ENCODE assay signal across 16 cellular contexts in the genomic region with DNA sequence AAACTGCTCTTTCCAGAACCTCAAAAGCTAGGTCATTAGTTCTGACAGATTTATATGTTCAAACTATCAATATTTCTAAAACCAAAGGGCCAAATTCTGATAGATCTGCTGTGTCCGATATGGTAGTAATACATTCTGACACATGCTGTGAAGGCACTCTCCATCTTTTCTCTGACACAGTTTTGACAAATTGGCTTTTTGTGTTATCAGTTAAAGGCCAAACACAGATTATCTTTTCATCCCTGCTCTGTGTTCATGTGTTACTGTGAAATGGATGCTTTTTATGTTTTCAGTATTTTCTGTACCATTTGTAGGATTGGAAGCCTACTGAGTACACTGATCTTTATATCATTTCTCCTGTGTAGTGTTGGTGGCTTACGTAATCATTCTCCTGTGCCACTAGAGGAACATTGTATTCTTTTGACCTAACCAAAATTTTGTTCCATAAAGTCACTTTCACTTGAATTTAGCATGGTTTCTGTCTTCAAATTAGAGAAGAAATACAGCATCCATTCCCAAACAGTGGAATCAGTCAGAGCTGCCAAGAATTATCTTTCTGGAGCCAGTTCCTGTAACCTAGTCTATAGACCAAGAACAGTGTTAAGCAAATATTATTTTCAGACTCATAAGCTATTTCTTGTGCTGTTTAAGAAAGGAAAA.
DNase-seq lines count a peak whose midpoint lies in the region; ATAC-seq and TF ChIP-seq lines count a peak whose summit lies in the region.
"Had no signal": no experiment of that assay in that cellular context is flagged by ENCODE, and none has a peak within 500 bp of the region (broad histone marks: within the 10 kb centered on the region; RNA-seq: fewer than 3 reads in every experiment).

No MANE protein-coding gene starts in this region.

- H3K4me3 Mint-ChIP-seq in WTC11 (no peak overlapping the region), nephron progenitor cell (no peak overlapping the region), progenitor cell of endocrine pancreas (ENCODE audit: low read depth) (no peak overlapping the region)
- H3K4me3 Mint-ChIP-seq: GM23338 had no signal

- H3K36me3 ChIP-seq in ACC112 (ENCODE audit: insufficient read depth, low read length): 0 out of 2 replicates have a peak, but pooled peaks cover 5% of the 10 kb centered on the region
- H3K36me3 ChIP-seq: MG63 had no signal

- peak overlapping the region; percentile 22; the same call in 1 of the 2 replicates for H3K4me3 ChIP-seq in ACC112 (ENCODE audit: low read depth, low read length)
- H3K4me3 ChIP-seq in fibroblast of pulmonary artery (replicated peaks; ENCODE audit: low read depth, low read length): no peak overlapping the region
- H3K4me3 ChIP-seq: GM23338, MG63 had no signal

- peak overlapping the region; percentile 55 for H2AFZ ChIP-seq in ACC112 (ENCODE audit: low read length, unreplicated experiment)
- H2AFZ ChIP-seq: GM23338 had no signal

- H3K27me3 ChIP-seq in ACC112 (ENCODE audit: insufficient read depth, low read length): no peaks in the 10 kb centered on the region
- H3K27me3 ChIP-seq: MG63 had no signal

- no peak overlapping the region for H3K27ac ChIP-seq in ACC112 (ENCODE audit: low read depth, low read length)
- H3K27ac ChIP-seq: C4-2B had no signal

- H3K9me3 Mint-ChIP-seq in WTC11: no peaks in the 10 kb centered on the region
- H3K9me3 Mint-ChIP-seq in nephron progenitor cell: no peaks in the 10 kb centered on the region
- no peaks in the 10 kb centered on the region for H3K9me3 Mint-ChIP-seq in progenitor cell of endocrine pancreas (ENCODE audit: low read depth)
- H3K9me3 Mint-ChIP-seq: GM23338 had no signal

- DNase-seq in WTC11 (ENCODE audit: low spot score) (no peak), fibroblast of pulmonary artery (ENCODE audit: low read depth) (peak; percentile 23), nephron progenitor cell (no peak), GM13976 (ENCODE audit: low spot score) (no peak), progenitor cell of endocrine pancreas (ENCODE audit: low spot score, unreplicated experiment) (no peak), hippocampal formation (lab: John Stamatoyannopoulos, UW) (no peak)
- DNase-seq: MG63, NCI-H1092 treated with DMSO at 0.1 percent for 48 hours, NCI-H187, NCI-H748 treated with DMSO at 0.1 percent for 48 hours, PC-3 had no signal

- POLR2A ChIA-PET in WTC11 (lab: Charles Lee): no interaction called here

- CTCF ChIA-PET in WTC11 (lab: Charles Lee): no interaction called here

- peak overlapping the region; percentile 11 for H3K27ac Mint-ChIP-seq in WTC11
- peak overlapping the region; percentile 43 for H3K27ac Mint-ChIP-seq in nephron progenitor cell
- H3K27ac Mint-ChIP-seq in progenitor cell of endocrine pancreas: no peak overlapping the region
- H3K27ac Mint-ChIP-seq: GM23338 had no signal

- no peaks in the 10 kb centered on the region for H3K27me3 Mint-ChIP-seq in WTC11 (ENCODE audit: low read depth)
- no peaks in the 10 kb centered on the region for H3K27me3 Mint-ChIP-seq in nephron progenitor cell (ENCODE audit: low read depth, poor library complexity)
- H3K27me3 Mint-ChIP-seq in progenitor cell of endocrine pancreas: no peaks in the 10 kb centered on the region

- peaks cover 31% of the 10 kb centered on the region for H3K4me1 ChIP-seq in ACC112 (ENCODE audit: control insufficient read depth, insufficient read depth, low read length, unreplicated experiment)

- H3K79me2 ChIP-seq in ACC112 (ENCODE audit: control insufficient read depth, insufficient read depth, low read length, unreplicated experiment): no peaks in the 10 kb centered on the region

- in situ Hi-C loops in GM13976 (cut with MboI; ENCODE audit: low sequenced_read_pairs, unreplicated experiment): no loop called here

- H3K36me3 Mint-ChIP-seq in WTC11 (peaks cover 1% of the 10 kb centered on the region; the same call in 1 of the 2 replicates), nephron progenitor cell (ENCODE audit: low read depth) (peaks cover 15% of the 10 kb centered on the region), progenitor cell of endocrine pancreas (ENCODE audit: insufficient read depth) (peaks cover 5% of the 10 kb centered on the region)

- peaks cover 7% of the 10 kb centered on the region for H3K4me1 Mint-ChIP-seq in WTC11
- H3K4me1 Mint-ChIP-seq in nephron progenitor cell: peaks cover 6% of the 10 kb centered on the region
- H3K4me1 Mint-ChIP-seq in progenitor cell of endocrine pancreas (ENCODE audit: low read depth): peaks cover 9% of the 10 kb centered on the region

- no peak for TF ChIP-seq CTCF in WTC11 (IDR thresholded peaks at IDR 0.05)
- TF ChIP-seq CTCF in fibroblast of pulmonary artery (IDR thresholded peaks at IDR 0.05; ENCODE audit: low read length, missing control alignments): no peak
- TF ChIP-seq CTCF in nephron progenitor cell (IDR thresholded peaks at IDR 0.05): no peak
- TF ChIP-seq CTCF in GM13976 (IDR thresholded peaks at IDR 0.05; ENCODE audit: borderline replicate concordance, control extremely low read depth, extremely low read depth, insufficient read depth, missing control alignments): no peak
- no peak for TF ChIP-seq CTCF in progenitor cell of endocrine pancreas (IDR thresholded peaks at IDR 0.05; ENCODE audit: unreplicated experiment)

- ATAC-seq in WTC11 (no peak), HG02610 (IDR thresholded peaks at IDR 0.05; ENCODE audit: unreplicated experiment) (no peak)
- ATAC-seq: GM23338, HepG2, PC-3 had no signal

TF ChIP-seq in WTC11, 78 proteins besides CTCF, POLR2A, EP300 and RAD21:
- TF ChIP-seq NFE2L1 (CRISPR knock-in tag; IDR thresholded peaks at IDR 0.05) (no peak), ATF1 (CRISPR knock-in tag; IDR thresholded peaks at IDR 0.05) (no peak), ZNF416 (CRISPR knock-in tag; IDR thresholded peaks at IDR 0.05) (no peak)
